4 cellular contexts compared by ENCODE assay signal in genomic region chr3:105619651-105620050, GRCh38.
"Had no signal": no experiment of that assay in that cellular context is flagged by ENCODE, and none has a peak within 500 bp of the region (broad histone marks: within the 10 kb centered on the region; RNA-seq: fewer than 3 reads in every experiment).

No MANE protein-coding gene starts in this region.

- DNase-seq: H9, HCEC 1CT, IMR-90 had no signal

- H2AFZ ChIP-seq: GM23338 had no signal

- H3K4me2 ChIP-seq: GM23338 had no signal

- H3K4me3 ChIP-seq: GM23338 had no signal
